32 cellular contexts compared by ENCODE assay signal in genomic region chr9:71115448-71115975, GRCh38. TPM values are rescaled to one million over a fixed set of nuclear protein-coding genes. Genes with fewer than 3 reads are reported as not detected.
"Had no signal": no experiment of that assay in that cellular context is flagged by ENCODE, and none has a peak within 500 bp of the region (broad histone marks: within the 10 kb centered on the region; RNA-seq: fewer than 3 reads in every experiment).

No MANE protein-coding gene starts in this region.

- H3K9me3 Mint-ChIP-seq: activated CD4-positive, alpha-beta memory T cell treated with anti-CD3 and anti-CD28 coated beads, Interleukin-2, amount 10 ng/mL, durations not matched to agents 7 days and 5 days; activated CD4-positive, alpha-beta T cell treated with anti-CD3 and anti-CD28 coated beads, Interleukin-2, amount 10 ng/mL, durations not matched to agents 7 days and 5 days; activated T-cell treated with anti-CD3 and anti-CD28 coated beads, Interleukin-2, amount 50 U/mL, for 4 hours; activated T-helper 2 cell treated with anti-CD3 and anti-CD28 coated beads, Interferon-gamma antibody, Interleukin-2, Interleukin-4, amounts not matched to agents 10 μg/mL and 5 μg/mL and 100 μg/mL, durations not matched to agents 14 hours and 24 hours and 36 hours; central memory CD8-positive, alpha-beta T cell; mesothelial cell of epicardium; naive thymus-derived CD8-positive, alpha-beta T cell; stimulated activated naive CD8-positive, alpha-beta T cell treated with anti-CD3 and anti-CD28 coated beads, Interleukin-15, amount 100 ng/mL, for 72 hours had no signal

- H3K27me3 Mint-ChIP-seq: stimulated activated memory B cell treated with anti-CD40 and anti-IgM and Interleukin-4, amounts not matched to agents 10 μg/mL and 1 μg/mL and 100 μg/mL, for 72 hours; stimulated activated naive CD8-positive, alpha-beta T cell treated with anti-CD3 and anti-CD28 coated beads, Interleukin-15, amount 100 ng/mL, for 72 hours; T-helper 17 cell had no signal

- H3K27me3 ChIP-seq: thyroid gland, upper lobe of left lung, vagina had no signal

- H3K27ac ChIP-seq: esophagus muscularis mucosa, foreskin keratinocyte, sigmoid colon, thyroid gland, upper lobe of left lung, vagina had no signal

- H3K36me3 ChIP-seq: esophagus muscularis mucosa, sigmoid colon, thyroid gland, upper lobe of left lung, vagina had no signal

- H3K4me3 Mint-ChIP-seq: activated CD4-positive, alpha-beta memory T cell treated with anti-CD3 and anti-CD28 coated beads, Interleukin-2, amount 10 ng/mL, durations not matched to agents 7 days and 5 days; activated CD4-positive, alpha-beta T cell treated with anti-CD3 and anti-CD28 coated beads, Interleukin-2, amount 10 ng/mL, durations not matched to agents 7 days and 5 days; activated T-cell treated with anti-CD3 and anti-CD28 coated beads, Interleukin-2, amount 50 U/mL, for 4 hours; central memory CD8-positive, alpha-beta T cell; dendritic cell treated with granulocyte-macrophage colony-stimulating factor and Interleukin-4, amounts not matched to agents 40 ng/mL and 50 ng/mL, for 4 days; mesothelial cell of epicardium; naive thymus-derived CD8-positive, alpha-beta T cell; stimulated activated memory B cell treated with anti-CD40 and anti-IgM and Interleukin-4, amounts not matched to agents 10 μg/mL and 1 μg/mL and 100 μg/mL, for 72 hours; stimulated activated naive CD8-positive, alpha-beta T cell treated with anti-CD3 and anti-CD28 coated beads, Interleukin-15, amount 100 ng/mL, for 72 hours; T-helper 17 cell had no signal

- H3K9me3 ChIP-seq: esophagus muscularis mucosa, sigmoid colon, thyroid gland, upper lobe of left lung, vagina had no signal

- H3K4me1 ChIP-seq: esophagus muscularis mucosa, foreskin keratinocyte, sigmoid colon, thyroid gland, upper lobe of left lung, vagina had no signal

- H3K4me1 Mint-ChIP-seq: activated CD4-positive, alpha-beta memory T cell treated with anti-CD3 and anti-CD28 coated beads, Interleukin-2, amount 10 ng/mL, durations not matched to agents 7 days and 5 days; activated CD4-positive, alpha-beta T cell treated with anti-CD3 and anti-CD28 coated beads, Interleukin-2, amount 10 ng/mL, durations not matched to agents 7 days and 5 days; central memory CD8-positive, alpha-beta T cell; naive thymus-derived CD8-positive, alpha-beta T cell; stimulated activated memory B cell treated with anti-CD40 and anti-IgM and Interleukin-4, amounts not matched to agents 10 μg/mL and 1 μg/mL and 100 μg/mL, for 72 hours; stimulated activated naive CD8-positive, alpha-beta T cell treated with anti-CD3 and anti-CD28 coated beads, Interleukin-15, amount 100 ng/mL, for 72 hours; T-helper 17 cell had no signal

- DNase-seq: activated CD4-positive, alpha-beta memory T cell treated with anti-CD3 and anti-CD28 coated beads, Interleukin-2, amount 10 ng/mL, durations not matched to agents 7 days and 5 days; activated CD4-positive, alpha-beta T cell treated with anti-CD3 and anti-CD28 coated beads for 1 hour; activated CD4-positive, alpha-beta T cell treated with anti-CD3 and anti-CD28 coated beads, Interleukin-2, amount 10 ng/mL, durations not matched to agents 7 days and 5 days; activated CD8-positive, alpha-beta memory T cell treated with anti-CD3 and anti-CD28 coated beads, Interleukin-2, amount 50 U/mL, for 48 hours; activated naive CD4-positive, alpha-beta T cell; activated T-cell treated with anti-CD3 and anti-CD28 coated beads, Interleukin-2, amount 50 U/mL, for 4 hours; effector CD4-positive, alpha-beta T cell; foreskin keratinocyte; left cardiac atrium; left ventricle myocardium superior; mammary epithelial cell; naive thymus-derived CD8-positive, alpha-beta T cell; retina; sigmoid colon; small intestine; stimulated activated CD4-positive, alpha-beta T cell treated with anti-CD3 and anti-CD28 coated beads, Interleukin-4, amount 100 ng/mL, for 24 hours; stimulated activated CD8-positive, alpha-beta memory T cell treated with anti-CD3 and anti-CD28 coated beads, Interleukin-4, amount 100 ng/mL, for 48 hours; stimulated activated naive CD8-positive, alpha-beta T cell treated with anti-CD3 and anti-CD28 coated beads, Interleukin-15, amount 100 ng/mL, for 72 hours; T-helper 17 cell; T1000; thyroid gland; upper lobe of left lung had no signal

- H3K36me3 Mint-ChIP-seq: activated naive CD4-positive, alpha-beta T cell treated with anti-CD3 and anti-CD28 coated beads, Interleukin-2, amount 50 U/mL, for 72 hours; mesothelial cell of epicardium; naive thymus-derived CD8-positive, alpha-beta T cell; stimulated activated memory B cell treated with anti-CD40 and anti-IgM and Interleukin-4, amounts not matched to agents 10 μg/mL and 1 μg/mL and 100 μg/mL, for 72 hours had no signal

- H3K4me3 ChIP-seq: esophagus muscularis mucosa, sigmoid colon, thyroid gland, upper lobe of left lung, vagina had no signal

- H3K27ac Mint-ChIP-seq: activated CD4-positive, alpha-beta memory T cell treated with anti-CD3 and anti-CD28 coated beads, Interleukin-2, amount 10 ng/mL, durations not matched to agents 7 days and 5 days; activated CD4-positive, alpha-beta T cell treated with anti-CD3 and anti-CD28 coated beads, Interleukin-2, amount 10 ng/mL, durations not matched to agents 7 days and 5 days; activated naive CD4-positive, alpha-beta T cell treated with anti-CD3 and anti-CD28 coated beads, Interleukin-2, amount 50 U/mL, for 72 hours; activated T-helper 2 cell treated with anti-CD3 and anti-CD28 coated beads, Interferon-gamma antibody, Interleukin-2, Interleukin-4, amounts not matched to agents 10 μg/mL and 5 μg/mL and 100 μg/mL, durations not matched to agents 14 hours and 24 hours and 36 hours; dendritic cell treated with granulocyte-macrophage colony-stimulating factor and Interleukin-4, amounts not matched to agents 40 ng/mL and 50 ng/mL, for 4 days; mesothelial cell of epicardium; naive thymus-derived CD8-positive, alpha-beta T cell; progenitor cell of endocrine pancreas; stimulated activated memory B cell treated with anti-CD40 and anti-IgM and Interleukin-4, amounts not matched to agents 10 μg/mL and 1 μg/mL and 100 μg/mL, for 72 hours; stimulated activated naive CD8-positive, alpha-beta T cell treated with anti-CD3 and anti-CD28 coated beads, Interleukin-15, amount 100 ng/mL, for 72 hours; T-helper 17 cell had no signal

RNA-seq across cellular contexts. Expression of gene TRPM3, which starts 5.9 kb away (rescaled TPM):
- total RNA-seq: activated CD4-positive, alpha-beta memory T cell treated with anti-CD3 and anti-CD28 coated beads, Interleukin-2, amount 10 ng/mL, durations not matched to agents 7 days and 5 days; activated CD4-positive, alpha-beta T cell treated with anti-CD3 and anti-CD28 coated beads, Interleukin-2, amount 10 ng/mL, durations not matched to agents 7 days and 5 days; activated T-cell treated with anti-CD3 and anti-CD28 coated beads, Interleukin-2, amount 50 U/mL, for 4 hours; activated T-helper 2 cell treated with anti-CD3 and anti-CD28 coated beads, Interferon-gamma antibody, Interleukin-2, Interleukin-4, amounts not matched to agents 10 μg/mL and 5 μg/mL and 100 μg/mL, durations not matched to agents 14 hours and 24 hours and 36 hours; bronchial epithelial cell; foreskin keratinocyte; naive thymus-derived CD8-positive, alpha-beta T cell; T-helper 17 cell had no signal
- polyA plus RNA-seq: foreskin keratinocyte; naive thymus-derived CD8-positive, alpha-beta T cell had no signal
